Comparison of ENCODE assay signal across 1 cellular context in genomic region chrX:71475906-71476305, GRCh38.
TF ChIP-seq lines count a peak whose summit lies in the region.

No MANE protein-coding gene starts in this region.

TF ChIP-seq in K562, 482 proteins besides CTCF, POLR2A, EP300 and RAD21 (continued from another document):
- TF ChIP-seq JUN (IDR thresholded peaks at IDR 0.05; ENCODE audit: borderline replicate concordance, low read depth, low read length), result no peak
- no peak for TF ChIP-seq JUN (CRISPR knock-in tag; IDR thresholded peaks at IDR 0.05; ENCODE audit: borderline replicate concordance)
- TF ChIP-seq, protein P1, sequence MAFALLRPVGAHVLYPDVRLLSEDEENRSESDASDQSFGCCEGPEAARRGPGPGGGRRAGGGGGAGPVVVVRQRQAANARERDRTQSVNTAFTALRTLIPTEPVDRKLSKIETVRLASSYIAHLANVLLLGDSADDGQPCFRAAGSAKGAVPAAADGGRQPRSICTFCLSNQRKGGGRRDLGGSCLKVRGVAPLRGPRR (CRISPR knock-in tag; IDR thresholded peaks at IDR 0.05), result no peak
- no peak for TF ChIP-seq ZNF282 (CRISPR knock-in tag; IDR thresholded peaks at IDR 0.05)
- peak; percentile 91 for TF ChIP-seq ZNF766 (CRISPR knock-in tag; conservative IDR thresholded peaks at IDR 0.05)
